Comparison of ENCODE assay signal across 8 cellular contexts in genomic region chr17:73956595-73957465, GRCh38.
A peak's percentile ranks its signal among the peaks of the same experiment; 100 is the strongest.
DNase-seq lines count a peak whose midpoint lies in the region; ATAC-seq and TF ChIP-seq lines count a peak whose summit lies in the region.

No MANE protein-coding gene starts in this region.

- H3K36me3 Mint-ChIP-seq in WTC11: peaks cover 12% of the 10 kb centered on the region

- no peaks in the 10 kb centered on the region for H3K79me2 ChIP-seq in MM.1S (ENCODE audit: low read length)

- H3K4me1 ChIP-seq in MM.1S (ENCODE audit: low read length) (no peaks in the 10 kb centered on the region), mucosa of stomach (ENCODE audit: control insufficient read depth, insufficient read depth, low read length) (peaks cover 49% of the 10 kb centered on the region), thoracic aorta (ENCODE audit: control insufficient read depth in 1 of 2, low read depth in 2 of 2) (peaks cover 0 to 13% of the 10 kb centered on the region in 2 donors)

- POLR2A ChIA-PET in GM10248 (lab: Yijun Ruan, JAX) (no interaction called here), WTC11 (lab: Charles Lee) (no interaction called here)

- H4K20me1 ChIP-seq in MM.1S (ENCODE audit: insufficient read depth, low read length): no peaks in the 10 kb centered on the region

- no peak overlapping the region for H3K27ac Mint-ChIP-seq in WTC11

- ATAC-seq in WTC11 (peak; percentile 86), thoracic aorta (ENCODE audit: insufficient number of reproducible peaks, low FRiP score, low read depth) (no peak), GM21528 (IDR thresholded peaks at IDR 0.05; ENCODE audit: low FRiP score, unreplicated experiment) (no peak), GM18505 (IDR thresholded peaks at IDR 0.05; ENCODE audit: unreplicated experiment) (no peak)

- CTCF ChIA-PET in GM10248 (lab: Yijun Ruan, JAX): interaction anchor here (0.8 to 3.1 kb wide), 5 partner anchors 23 to 537 kb away, joined by 3 to 20 read pairs (median 3); no protein-coding TSS in a partner anchor
- CTCF ChIA-PET in WTC11 (lab: Charles Lee): interaction anchor here (0.5 to 1.5 kb wide), 16 partner anchors 9 to 310 kb away, joined by 3 to 7 read pairs (median 4); no protein-coding TSS in a partner anchor

- H3K4me1 Mint-ChIP-seq in WTC11: peaks cover 4% of the 10 kb centered on the region

- H3K27ac ChIP-seq in MM.1S (ENCODE audit: low read length): no peak overlapping the region
- H3K27ac ChIP-seq in coronary artery: no peak overlapping the region
- no peak overlapping the region for H3K27ac ChIP-seq in thoracic aorta

- H2AFZ ChIP-seq in MM.1S (ENCODE audit: low read length): no peak overlapping the region

- H3K4me3 Mint-ChIP-seq in WTC11: no peak overlapping the region

- H3K9me3 ChIP-seq in MM.1S (replicated peaks; ENCODE audit: insufficient read depth, low read length) (no peaks in the 10 kb centered on the region), mucosa of stomach (ENCODE audit: control insufficient read depth, low read length) (no peaks in the 10 kb centered on the region), thoracic aorta (no peaks in the 10 kb centered on the region)

- H3K4me3 ChIP-seq in MM.1S (ENCODE audit: low read length): no peak overlapping the region
- no peak overlapping the region for H3K4me3 ChIP-seq in coronary artery
- H3K4me3 ChIP-seq in mucosa of stomach (ENCODE audit: low read length): peak overlapping the region; percentile 5
- no peak overlapping the region for H3K4me3 ChIP-seq in thoracic aorta

- peaks cover 18% of the 10 kb centered on the region for H3K27me3 Mint-ChIP-seq in WTC11 (ENCODE audit: low read depth)

- H3K27me3 ChIP-seq in MM.1S (replicated peaks; ENCODE audit: insufficient read depth, low read length) (peaks cover 57% of the 10 kb centered on the region), mucosa of stomach (ENCODE audit: control insufficient read depth, insufficient read depth, low read length) (peaks cover 9% of the 10 kb centered on the region), thoracic aorta (replicated peaks; ENCODE audit: insufficient read depth) (no peaks in the 10 kb centered on the region)

- no peak overlapping the region for H3K4me2 ChIP-seq in MM.1S (ENCODE audit: low read depth, low read length)

- no peak overlapping the region for H3K9ac ChIP-seq in MM.1S (ENCODE audit: low read length)
- peak overlapping the region; percentile 26 for H3K9ac ChIP-seq in mucosa of stomach (ENCODE audit: low read length)

- no peaks in the 10 kb centered on the region for H3K9me2 ChIP-seq in MM.1S (replicated peaks; ENCODE audit: insufficient read depth, low read length)

- H3K36me3 ChIP-seq in MM.1S (replicated peaks; ENCODE audit: insufficient read depth, low read length) (no peaks in the 10 kb centered on the region), mucosa of stomach (ENCODE audit: control insufficient read depth, insufficient read depth, low read length) (no peaks in the 10 kb centered on the region), thoracic aorta (no peaks in the 10 kb centered on the region)

- no peaks in the 10 kb centered on the region for H3F3A ChIP-seq in MM.1S (ENCODE audit: insufficient read depth, low read length)

- peak; percentile 49 for TF ChIP-seq CTCF in GM10248 (IDR thresholded peaks at IDR 0.05; ENCODE audit: control extremely low read depth, extremely low read depth, low read depth, missing control alignments)
- peak; percentile 39 for TF ChIP-seq CTCF in MM.1S (IDR thresholded peaks at IDR 0.05; ENCODE audit: low read length)
- TF ChIP-seq CTCF in WTC11 (IDR thresholded peaks at IDR 0.05): peak; percentile 74
- TF ChIP-seq CTCF in coronary artery (IDR thresholded peaks at IDR 0.05): no peak
- TF ChIP-seq CTCF in thoracic aorta (IDR thresholded peaks at IDR 0.05): peak; percentile 12

- peaks cover 20% of the 10 kb centered on the region for H3K9me3 Mint-ChIP-seq in WTC11

- DNase-seq in GM10248 (ENCODE audit: extremely low spot score): peak; percentile 70
- peak; percentile 9 for DNase-seq in MM.1S
- DNase-seq in WTC11 (ENCODE audit: low spot score): peak; percentile 91
- DNase-seq in coronary artery (ENCODE audit: low spot score): peak; percentile 62
- no peak for DNase-seq in thoracic aorta (ENCODE audit: low spot score)

- no peak for TF ChIP-seq POLR2A in GM18505 (IDR thresholded peaks at IDR 0.05; ENCODE audit: borderline replicate concordance, extremely low read depth, insufficient read depth, insufficient read length)

TF ChIP-seq in WTC11, 78 proteins besides CTCF, POLR2A, EP300 and RAD21:
- TF ChIP-seq FOXP1 (CRISPR knock-in tag; IDR thresholded peaks at IDR 0.05; ENCODE audit: borderline replicate concordance) (0 out of 2 replicates have a peak, but pooled peaks have one; percentile 10), ZNF281 (CRISPR knock-in tag; IDR thresholded peaks at IDR 0.05) (0 out of 2 replicates have a peak, but pooled peaks have one; percentile 24), HMGXB4 (CRISPR knock-in tag; IDR thresholded peaks at IDR 0.05) (no peak), NFATC4 (CRISPR knock-in tag; IDR thresholded peaks at IDR 0.05) (no peak), ZNF671 (CRISPR knock-in tag; IDR thresholded peaks at IDR 0.05) (no peak), ARID4B (CRISPR knock-in tag; IDR thresholded peaks at IDR 0.05; ENCODE audit: borderline replicate concordance) (no peak)
